ENCODE assay signal across 21 cellular contexts in the genomic region with DNA sequence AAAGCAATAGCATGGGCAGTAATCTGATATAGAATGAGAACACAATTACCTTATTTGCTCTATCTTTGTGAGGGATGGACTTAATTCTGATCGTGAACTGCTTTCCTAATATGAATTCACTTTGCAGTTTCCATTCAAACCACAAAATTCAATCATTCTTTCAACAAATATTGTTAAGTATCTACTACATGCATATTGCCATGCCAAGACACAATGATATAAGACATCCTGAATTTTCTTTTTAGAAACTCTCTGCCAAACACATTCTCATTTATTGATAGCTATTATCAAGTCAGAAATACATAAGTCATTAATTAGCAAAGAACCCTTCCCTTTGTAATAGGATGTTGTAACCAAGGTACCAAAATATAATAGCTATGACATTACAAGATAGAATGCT.
"Had no signal": no experiment of that assay in that cellular context is flagged by ENCODE, and none has a peak within 500 bp of the region (broad histone marks: within the 10 kb centered on the region; RNA-seq: fewer than 3 reads in every experiment).

No MANE protein-coding gene starts in this region.

- H3K36me3 ChIP-seq: ascending aorta, esophagus muscularis mucosa, gastrocnemius medialis, neutrophil, thoracic aorta, upper lobe of right lung had no signal

- H3K79me2 ChIP-seq: parathyroid adenoma had no signal

- H3K4me1 ChIP-seq: gastrocnemius medialis, parathyroid adenoma had no signal

- H3K27ac ChIP-seq: neutrophil, upper lobe of right lung, VCaP had no signal

- H3K4me3 ChIP-seq: ascending aorta, esophagus muscularis mucosa, gastrocnemius medialis, lung, thoracic aorta, upper lobe of right lung had no signal

- ATAC-seq: natural killer cell treated with Interleukin-12 subunit alpha and Interleukin-12 subunit beta and Interleukin-15 and Interleukin-18, amount 100 ng/mL, for 72 hours; stimulated activated naive B cell treated with anti-CD40 and anti-IgM and Interleukin-4, amounts not matched to agents 10 μg/mL and 1 μg/mL and 100 μg/mL, for 72 hours; upper lobe of right lung had no signal

- H3K27me3 ChIP-seq: ascending aorta, esophagus muscularis mucosa, gastrocnemius medialis, neutrophil, upper lobe of right lung had no signal

- H3K9me3 ChIP-seq: ascending aorta, esophagus muscularis mucosa, gastrocnemius medialis, neutrophil, thoracic aorta, upper lobe of right lung had no signal

- H2AFZ ChIP-seq: parathyroid adenoma had no signal

- H3K9ac ChIP-seq: parathyroid adenoma had no signal

- DNase-seq: activated CD4-positive, CD25-positive, alpha-beta regulatory T cell treated with anti-CD3 and anti-CD28 coated beads, Interleukin-2, amount 50 U/mL, for 72 hours; activated CD8-positive, alpha-beta memory T cell treated with anti-CD3 and anti-CD28 coated beads for 24 hours; activated CD8-positive, alpha-beta memory T cell treated with anti-CD3 and anti-CD28 coated beads, Interleukin-2, amount 50 U/mL, for 48 hours; activated effector memory CD4-positive, alpha-beta T cell treated with Interleukin-2 at 50 U/mL for 16 hours; activated naive CD4-positive, alpha-beta T cell treated with anti-CD3 and anti-CD28 coated beads, Interleukin-2, amount 50 U/mL, for 16 hours; activated T-cell treated with anti-CD3 and anti-CD28 coated beads, Interleukin-2, amount 50 U/mL, for 48 hours; dermis blood vessel endothelial cell; effector memory CD4-positive, alpha-beta T cell; gastrocnemius medialis; head of caudate nucleus; stimulated activated naive B cell treated with anti-CD40 and anti-IgM and Interleukin-4, amounts not matched to agents 10 μg/mL and 1 μg/mL and 100 μg/mL, for 72 hours; T-helper 2 cell; upper lobe of right lung had no signal
